Comparison of ENCODE assay signal across 14 cellular contexts in genomic region chr9:137502008-137502913, GRCh38. TPM values are rescaled to one million over a fixed set of nuclear protein-coding genes. Genes with fewer than 3 reads are reported as not detected.
DNase-seq lines count a peak whose midpoint lies in the region; ATAC-seq, FAIRE-seq and TF ChIP-seq lines count a peak whose summit lies in the region.
"Had no signal": no experiment of that assay in that cellular context is flagged by ENCODE, and none has a peak within 500 bp of the region (broad histone marks: within the 10 kb centered on the region; RNA-seq: fewer than 3 reads in every experiment).

No MANE protein-coding gene starts in this region.

- no peaks in the 10 kb centered on the region for H3K9me3 Mint-ChIP-seq in activated T-cell treated with anti-CD3 and anti-CD28 coated beads, Interleukin-2, amount 50 U/mL, for 72 hours
- H3K9me3 Mint-ChIP-seq in stimulated activated effector memory CD8-positive, alpha-beta T cell treated with anti-CD3 and anti-CD28 coated beads, Interleukin-12 subunit alpha, Interleukin-12 subunit beta, amount 100 ng/mL, for 72 hours: no peaks in the 10 kb centered on the region

- peaks cover 8% of the 10 kb centered on the region for H3K4me1 Mint-ChIP-seq in activated T-cell treated with anti-CD3 and anti-CD28 coated beads, Interleukin-2, amount 50 U/mL, for 72 hours (ENCODE audit: low read depth)
- peaks cover 13% of the 10 kb centered on the region for H3K4me1 Mint-ChIP-seq in stimulated activated effector memory CD8-positive, alpha-beta T cell treated with anti-CD3 and anti-CD28 coated beads, Interleukin-12 subunit alpha, Interleukin-12 subunit beta, amount 100 ng/mL, for 72 hours

- TF ChIP-seq POLR2A in K562 (conservative IDR thresholded peaks at IDR 0.05): no peak

- intact Hi-C loops in K562 (cut with micrococcal nuclease): no loop called here

- TF ChIP-seq EP300 in K562 (IDR thresholded peaks at IDR 0.05; ENCODE audit: low read length): no peak

- no peak for TF ChIP-seq RAD21 in K562 (CRISPR knock-in tag; conservative IDR thresholded peaks at IDR 0.05 in 1 of 2, IDR thresholded peaks at IDR 0.05 in 1 of 2)

- H3K4me3 ChIP-seq in K562: no peak overlapping the region
- H3K4me3 ChIP-seq: BLaER1, GM12878, lower lobe of right lung, right atrium auricular region had no signal

- no peak overlapping the region for H3K9ac ChIP-seq in K562 (ENCODE audit: insufficient read depth in 1 of 2, low read depth in 2 of 2, low read length in 2 of 2)
- H3K9ac ChIP-seq: BLaER1 had no signal

- no peak overlapping the region for H3K27ac ChIP-seq in K562 (ENCODE audit: extremely low read depth, low read depth, low read length)
- H3K27ac ChIP-seq: BLaER1, lower lobe of right lung, right atrium auricular region had no signal

- no peak for DNase-seq in activated T-cell treated with anti-CD3 and anti-CD28 coated beads, Interleukin-2, amount 50 U/mL, for 72 hours
- DNase-seq in activated T-cell treated with anti-CD3 and anti-CD28 coated beads for 4 hours (no peak), NCI-H345 (lab: John Stamatoyannopoulos, UW) (peak; percentile 35), K562 (ENCODE audit: extremely low read depth in 1 of 4, low spot score in 3 of 4) (peak; percentile 58 to 76 (median 68)), NK-92 (lab: John Stamatoyannopoulos, UW; ENCODE audit: unreplicated experiment) (no peak)
- DNase-seq in stimulated activated effector memory CD8-positive, alpha-beta T cell treated with anti-CD3 and anti-CD28 coated beads, Interleukin-12 subunit alpha, Interleukin-12 subunit beta, amount 100 ng/mL, for 72 hours (ENCODE audit: low spot score in 2 of 2): no peak
- DNase-seq: activated CD4-positive, CD25-positive, alpha-beta regulatory T cell; Kasumi-1; lower lobe of right lung had no signal

- H3K36me3 Mint-ChIP-seq in activated T-cell treated with anti-CD3 and anti-CD28 coated beads, Interleukin-2, amount 50 U/mL, for 72 hours (ENCODE audit: insufficient read depth in 2 of 2): peaks cover 1 to 8% of the 10 kb centered on the region in 2 donors
- H3K36me3 Mint-ChIP-seq in stimulated activated effector memory CD8-positive, alpha-beta T cell treated with anti-CD3 and anti-CD28 coated beads, Interleukin-12 subunit alpha, Interleukin-12 subunit beta, amount 100 ng/mL, for 72 hours: peaks cover 16% of the 10 kb centered on the region

- no peak overlapping the region for H3K4me3 Mint-ChIP-seq in activated T-cell treated with anti-CD3 and anti-CD28 coated beads, Interleukin-2, amount 50 U/mL, for 72 hours
- no peak overlapping the region for H3K4me3 Mint-ChIP-seq in stimulated activated effector memory CD8-positive, alpha-beta T cell treated with anti-CD3 and anti-CD28 coated beads, Interleukin-12 subunit alpha, Interleukin-12 subunit beta, amount 100 ng/mL, for 72 hours

- H3K9me1 ChIP-seq in K562 (ENCODE audit: control insufficient read depth, insufficient read depth, low read length): no peaks in the 10 kb centered on the region

- peaks cover 18 to 58% of the 10 kb centered on the region in 2 experiments; a peak in 4 of 5 replicates for H3K27me3 ChIP-seq in K562 (ENCODE audit: control insufficient read depth in 2 of 2, insufficient read depth in 2 of 2, low read length in 2 of 2)
- H3K27me3 ChIP-seq: BLaER1, right atrium auricular region had no signal

- ATAC-seq in activated T-cell treated with anti-CD3 and anti-CD28 coated beads, Interleukin-2, amount 50 U/mL, for 72 hours (replicated peaks in 1 of 2): no peak
- ATAC-seq in K562: peak; percentile 81
- ATAC-seq in stimulated activated effector memory CD8-positive, alpha-beta T cell treated with anti-CD3 and anti-CD28 coated beads, Interleukin-12 subunit alpha, Interleukin-12 subunit beta, amount 100 ng/mL, for 72 hours: no peak
- no peak for ATAC-seq in HG03520 (IDR thresholded peaks at IDR 0.05; ENCODE audit: unreplicated experiment)
- ATAC-seq in GM18867 (IDR thresholded peaks at IDR 0.05; ENCODE audit: unreplicated experiment): no peak
- ATAC-seq: GM12878, lower lobe of right lung had no signal

- peaks cover 0 to 56% of the 10 kb centered on the region in 2 experiments; a peak in 2 of 5 replicates for H3K4me1 ChIP-seq in K562 (replicated peaks in 1 of 2; ENCODE audit: control insufficient read depth in 2 of 2, insufficient read depth in 2 of 2, low read length in 2 of 2)
- H3K4me1 ChIP-seq: lower lobe of right lung, right atrium auricular region had no signal

- H3K79me2 ChIP-seq in K562 (ENCODE audit: control insufficient read depth, insufficient read depth, low read length): no peaks in the 10 kb centered on the region

- 0 out of 2 replicates have a peak overlapping the region, but pooled peaks have one; percentile 44 for H2AFZ ChIP-seq in K562 (ENCODE audit: low read depth, low read length)

- no peaks in the 10 kb centered on the region for H3K27me3 Mint-ChIP-seq in activated T-cell treated with anti-CD3 and anti-CD28 coated beads, Interleukin-2, amount 50 U/mL, for 72 hours (ENCODE audit: low read depth)

- no peak for TF ChIP-seq CTCF in K562 (IDR thresholded peaks at IDR 0.05 in 2 of 3, conservative IDR thresholded peaks at IDR 0.05 in 1 of 3; ENCODE audit: insufficient read depth in 2 of 3, low read depth in 1 of 3, low read length in 3 of 3)

- H3K9me3 ChIP-seq in K562 (replicated peaks; ENCODE audit: control insufficient read depth, insufficient read depth, low read depth, low read length): no peaks in the 10 kb centered on the region
- H3K9me3 ChIP-seq: BLaER1, lower lobe of right lung, right atrium auricular region had no signal

- H3K36me3 ChIP-seq in K562 (ENCODE audit: control insufficient read depth, insufficient read depth, low read length): no peaks in the 10 kb centered on the region
- H3K36me3 ChIP-seq: lower lobe of right lung had no signal

- no peaks in the 10 kb centered on the region for H4K20me1 ChIP-seq in K562 (replicated peaks; ENCODE audit: control insufficient read depth, insufficient read depth, low read length)

- CTCF ChIA-PET in K562 (lab: Yijun Ruan, JAX; ENCODE audit: low intra/inter-chr PET ratio): no interaction called here

- H3K4me2 ChIP-seq in K562 (ENCODE audit: insufficient read depth, low read length): no peak overlapping the region
- H3K4me2 ChIP-seq: BLaER1 had no signal

- POLR2A ChIA-PET in K562 (lab: Yijun Ruan, JAX): interaction anchor here (0.7 kb wide), 1 partner anchor 104 kb away, joined by 3 read pairs; no protein-coding TSS in a partner anchor

- in situ Hi-C loops in K562 (cut with MboI): no loop called here

- peak overlapping the region; percentile 39 for H3K27ac Mint-ChIP-seq in activated T-cell treated with anti-CD3 and anti-CD28 coated beads, Interleukin-2, amount 50 U/mL, for 72 hours
- H3K27ac Mint-ChIP-seq in stimulated activated effector memory CD8-positive, alpha-beta T cell treated with anti-CD3 and anti-CD28 coated beads, Interleukin-12 subunit alpha, Interleukin-12 subunit beta, amount 100 ng/mL, for 72 hours: peak overlapping the region; percentile 94

- FAIRE-seq in K562 (lab: Jason Lieb, UNC): peak; percentile 74
- FAIRE-seq: GM12878 had no signal

- WGBS in K562 (ENCODE audit: insufficient coverage, low coverage, missing lambda C conversion rate): 8% methylated on average over 24 of the region's 36 CpGs

- no TSS peak for BruUV-seq in K562 (replicated peaks; lab: Mats Ljungman, UMichigan)

RNA-seq across cellular contexts. Expression of gene NSMF, which starts 43.1 kb away (rescaled TPM):
- total RNA-seq in activated T-cell treated with anti-CD3 and anti-CD28 coated beads, Interleukin-2, amount 50 U/mL, for 72 hours: 10 to 100 TPM; 20.0 to 28.5 TPM
- total RNA-seq in K562 (2011; cell fraction: chromatin; rRNA removed; ENCODE audit: low replicate concordance): 47.6 and 128 TPM in 2 replicates
- total RNA-seq in K562 (2011; cell fraction: nucleolus; rRNA removed): 87.2 and 93.1 TPM in 2 replicates
- total RNA-seq in K562 (2011; cell fraction: nucleoplasm; rRNA removed): 47.3 and 58.7 TPM in 2 replicates
- total RNA-seq in K562 (2014; rRNA removed) (49.2 and 60.0 TPM in 2 replicates), K562 (2014; rRNA removed; fragmentation: Illumina TruSeq; extraction: Trizol) (24.4 and 29.3 TPM in 2 replicates), K562 (2015; rRNA removed; fragmentation: Illumina TruSeq; extraction: Trizol) (28.2 and 29.1 TPM in 2 replicates), K562 (2021) (72.0 and 74.5 TPM in 2 replicates)
- polyA plus RNA-seq in K562 (2011; rRNA removed) (44.9 and 71.8 TPM in 2 replicates), K562 (2014; fragmentation: Illumina TruSeq; extraction: Trizol) (26.4 and 44.1 TPM in 2 replicates), K562 (2014; fragmentation: Nextera tagmentation; extraction: Ambion mirVana) (under 1 TPM; 0.20 to 0.42 TPM), K562 (2014; rRNA removed) (76.3 and 82.7 TPM in 2 replicates)
- polyA plus RNA-seq in K562 (2011; cell fraction: cytosol; rRNA removed): 59.2 and 114 TPM in 2 replicates
- polyA plus RNA-seq in K562 (2011; cell fraction: nucleus; rRNA removed): 244 and 400 TPM in 2 replicates
- 38.5 and 48.2 TPM in 2 replicates for polyA plus RNA-seq in K562 (2012)
- 25.2 and 31.9 TPM in 2 replicates for polyA minus RNA-seq in K562 (2011; rRNA and poly(A)+ RNA removed)
- 37.7 and 44.3 TPM in 2 replicates for polyA minus RNA-seq in K562 (2011; cell fraction: cytosol; rRNA and poly(A)+ RNA removed)
- polyA minus RNA-seq in K562 (2011; cell fraction: nucleus; rRNA and poly(A)+ RNA removed): 47.9 and 59.5 TPM in 2 replicates

RNA-seq across cellular contexts. Expression of gene PNPLA7, which starts 47.9 kb away (rescaled TPM):
- total RNA-seq in activated T-cell treated with anti-CD3 and anti-CD28 coated beads, Interleukin-2, amount 50 U/mL, for 72 hours: 1 to 10 TPM; 6.8 to 8.2 TPM
- total RNA-seq in K562 (2011; cell fraction: chromatin; rRNA removed; ENCODE audit: low replicate concordance): 2.8 and 5.5 TPM in 2 replicates
- 2.0 and 3.0 TPM in 2 replicates for total RNA-seq in K562 (2011; cell fraction: nucleolus; rRNA removed)
- 2.3 and 3.4 TPM in 2 replicates for total RNA-seq in K562 (2011; cell fraction: nucleoplasm; rRNA removed)
- total RNA-seq in K562 (2014; rRNA removed) (0.14 and 0.45 TPM in 2 replicates), K562 (2014; rRNA removed; fragmentation: Illumina TruSeq; extraction: Trizol) (0.04 TPM in 1 of 2 replicates, not detected in the other), K562 (2015; rRNA removed; fragmentation: Illumina TruSeq; extraction: Trizol) (0.19 and 0.22 TPM in 2 replicates), K562 (2021) (0.58 and 0.75 TPM in 2 replicates)
- polyA plus RNA-seq in K562 (2011; rRNA removed) (0.17 and 0.66 TPM in 2 replicates), K562 (2014; fragmentation: Illumina TruSeq; extraction: Trizol) (0.31 and 0.44 TPM in 2 replicates), K562 (2014; fragmentation: Nextera tagmentation; extraction: Ambion mirVana) (under 1 TPM in 1 of 2 experiments, not detected in 1; 0.01 TPM), K562 (2014; rRNA removed) (0.78 and 0.85 TPM in 2 replicates)
- polyA plus RNA-seq in K562 (2011; cell fraction: cytosol; rRNA removed): 0.16 and 0.19 TPM in 2 replicates
- 4.1 and 5.1 TPM in 2 replicates for polyA plus RNA-seq in K562 (2011; cell fraction: nucleus; rRNA removed)
- polyA plus RNA-seq in K562 (2012): 0.95 and 2.4 TPM in 2 replicates
- 0.07 and 0.12 TPM in 2 replicates for polyA minus RNA-seq in K562 (2011; rRNA and poly(A)+ RNA removed)
- 0.19 and 0.46 TPM in 2 replicates for polyA minus RNA-seq in K562 (2011; cell fraction: cytosol; rRNA and poly(A)+ RNA removed)
- polyA minus RNA-seq in K562 (2011; cell fraction: nucleus; rRNA and poly(A)+ RNA removed): 0.54 and 1.00 TPM in 2 replicates

RNA-seq across cellular contexts. Expression of gene MRPL41, which starts 49.4 kb away (rescaled TPM):
- total RNA-seq in activated T-cell treated with anti-CD3 and anti-CD28 coated beads, Interleukin-2, amount 50 U/mL, for 72 hours: 10 to 100 TPM; 26.6 to 28.4 TPM
- 2.1 and 9.1 TPM in 2 replicates for total RNA-seq in K562 (2011; cell fraction: chromatin; rRNA removed; ENCODE audit: low replicate concordance)
- 19.8 and 28.3 TPM in 2 replicates for total RNA-seq in K562 (2011; cell fraction: nucleolus; rRNA removed)
- 9.6 and 10.5 TPM in 2 replicates for total RNA-seq in K562 (2011; cell fraction: nucleoplasm; rRNA removed)
- total RNA-seq in K562 (2014; rRNA removed) (239 and 259 TPM in 2 replicates), K562 (2014; rRNA removed; fragmentation: Illumina TruSeq; extraction: Trizol) (9.2 and 11.6 TPM in 2 replicates), K562 (2015; rRNA removed; fragmentation: Illumina TruSeq; extraction: Trizol) (54.9 and 58.3 TPM in 2 replicates), K562 (2021) (146 and 158 TPM in 2 replicates)
- polyA plus RNA-seq in K562 (2011; rRNA removed) (21.6 and 23.7 TPM in 2 replicates), K562 (2014; fragmentation: Illumina TruSeq; extraction: Trizol) (10.4 and 32.9 TPM in 2 replicates), K562 (2014; fragmentation: Nextera tagmentation; extraction: Ambion mirVana) (1 to 10 TPM; 2.6 to 4.1 TPM), K562 (2014; rRNA removed) (184 and 216 TPM in 2 replicates)
- polyA plus RNA-seq in K562 (2011; cell fraction: cytosol; rRNA removed): 35.6 and 169 TPM in 2 replicates
- 18.9 and 28.4 TPM in 2 replicates for polyA plus RNA-seq in K562 (2011; cell fraction: nucleus; rRNA removed)
- polyA plus RNA-seq in K562 (2012): 75.7 and 99.4 TPM in 2 replicates
- 1.7 and 3.9 TPM in 2 replicates for polyA minus RNA-seq in K562 (2011; rRNA and poly(A)+ RNA removed)
- polyA minus RNA-seq in K562 (2011; cell fraction: cytosol; rRNA and poly(A)+ RNA removed): 21.6 and 22.5 TPM in 2 replicates
- 4.7 and 8.7 TPM in 2 replicates for polyA minus RNA-seq in K562 (2011; cell fraction: nucleus; rRNA and poly(A)+ RNA removed)

Comparison
In these comparisons a context has a peak if more than half of its experiments do, and no peak if none do; other contexts are left out.
1. DNase-seq: peak in NCI-H345 (single experiment) and K562 (4 of 4); none in activated T-cell treated with anti-CD3 and anti-CD28 coated beads, Interleukin-2, amount 50 U/mL, for 72 hours (0 of 2), activated T-cell treated with anti-CD3 and anti-CD28 coated beads for 4 hours (single experiment), stimulated activated effector memory CD8-positive, alpha-beta T cell treated with anti-CD3 and anti-CD28 coated beads, Interleukin-12 subunit alpha, Interleukin-12 subunit beta, amount 100 ng/mL, for 72 hours (0 of 2) and NK-92 (single experiment).